Comparison of ENCODE assay signal across 9 cellular contexts in genomic region chr7:46291601-46292150, GRCh38.
DNase-seq lines count a peak whose midpoint lies in the region; ATAC-seq, FAIRE-seq and TF ChIP-seq lines count a peak whose summit lies in the region.
"Had no signal": no experiment of that assay in that cellular context is flagged by ENCODE, and none has a peak within 500 bp of the region (broad histone marks: within the 10 kb centered on the region; RNA-seq: fewer than 3 reads in every experiment).

No MANE protein-coding gene starts in this region.

- peak overlapping the region; percentile 81 for H3K27ac ChIP-seq in astrocyte (ENCODE audit: low read depth, low read length)

- no peaks in the 10 kb centered on the region for H3K27me3 ChIP-seq in astrocyte (ENCODE audit: insufficient read depth, low read length)

- POLR2A ChIA-PET in HEK293T (lab: Yijun Ruan, JAX), result no interaction called here

- FAIRE-seq in astrocyte (lab: Jason Lieb, UNC), result no peak

- H3K4me1 Mint-ChIP-seq in astrocyte (ENCODE audit: low read depth, unreplicated experiment), result peaks cover 12% of the 10 kb centered on the region
- H3K4me1 Mint-ChIP-seq in activated CD4-positive, alpha-beta T cell treated with anti-CD3 and anti-CD28 coated beads, Interleukin-2, amount 10 ng/mL, durations not matched to agents 24 days and 14 days, result no peaks in the 10 kb centered on the region

- H3K9me3 Mint-ChIP-seq in astrocyte (ENCODE audit: unreplicated experiment), result no peaks in the 10 kb centered on the region
- H3K9me3 Mint-ChIP-seq in activated CD4-positive, alpha-beta T cell treated with anti-CD3 and anti-CD28 coated beads, Interleukin-2, amount 10 ng/mL, durations not matched to agents 24 days and 14 days, result no peaks in the 10 kb centered on the region

- no peak overlapping the region for H3K4me3 Mint-ChIP-seq in astrocyte (ENCODE audit: unreplicated experiment)
- H3K4me3 Mint-ChIP-seq in activated CD4-positive, alpha-beta T cell treated with anti-CD3 and anti-CD28 coated beads, Interleukin-2, amount 10 ng/mL, durations not matched to agents 24 days and 14 days, result no peak overlapping the region

- peak overlapping the region; percentile 65 for H3K4me2 ChIP-seq in astrocyte (ENCODE audit: low read length)

- intact Hi-C loops in activated CD4-positive, alpha-beta T cell treated with anti-CD3 and anti-CD28 coated beads, Interleukin-2, amount 10 ng/mL, durations not matched to agents 24 days and 14 days (cut with micrococcal nuclease), result no loop called here

- H3K36me3 Mint-ChIP-seq in astrocyte (ENCODE audit: low read depth, unreplicated experiment), result no peaks in the 10 kb centered on the region
- H3K36me3 Mint-ChIP-seq in activated CD4-positive, alpha-beta T cell treated with anti-CD3 and anti-CD28 coated beads, Interleukin-2, amount 10 ng/mL, durations not matched to agents 24 days and 14 days (ENCODE audit: low read depth), result no peaks in the 10 kb centered on the region

- peaks cover 16% of the 10 kb centered on the region for H3K4me1 ChIP-seq in astrocyte (ENCODE audit: insufficient read depth, low read length)

- ATAC-seq in HG02623 (IDR thresholded peaks at IDR 0.05; ENCODE audit: unreplicated experiment), result peak; percentile 53

- H2AFZ ChIP-seq in astrocyte (ENCODE audit: low read depth, low read length), result no peak overlapping the region

- H3K27me3 Mint-ChIP-seq in astrocyte (ENCODE audit: low read depth, unreplicated experiment), result no peaks in the 10 kb centered on the region
- H3K27me3 Mint-ChIP-seq in activated CD4-positive, alpha-beta T cell treated with anti-CD3 and anti-CD28 coated beads, Interleukin-2, amount 10 ng/mL, durations not matched to agents 24 days and 14 days, result no peaks in the 10 kb centered on the region

- no peak for TF ChIP-seq CTCF in astrocyte (IDR thresholded peaks at IDR 0.05; ENCODE audit: insufficient read depth, low read depth, low read length)

- CTCF ChIA-PET in HEK293T (lab: Yijun Ruan, JAX), result no interaction called here

- H4K20me1 ChIP-seq in astrocyte (ENCODE audit: insufficient read depth, low read length), result no peaks in the 10 kb centered on the region

- H3K27ac Mint-ChIP-seq in astrocyte (ENCODE audit: unreplicated experiment), result no peak overlapping the region
- H3K27ac Mint-ChIP-seq in activated CD4-positive, alpha-beta T cell treated with anti-CD3 and anti-CD28 coated beads, Interleukin-2, amount 10 ng/mL, durations not matched to agents 24 days and 14 days, result no peak overlapping the region

- H3K79me2 ChIP-seq in astrocyte (ENCODE audit: insufficient read depth, low read length), result no peaks in the 10 kb centered on the region

- DNase-seq in GM04504 (ENCODE audit: low read depth), result peak; percentile 61
- DNase-seq in astrocyte (ENCODE audit: low read depth), result peak; percentile 73
- peak; percentile 77 for DNase-seq in myocyte (ENCODE audit: low read depth)
- DNase-seq in AG08396 (ENCODE audit: low spot score), result no peak
- DNase-seq in activated CD4-positive, alpha-beta T cell treated with anti-CD3 and anti-CD28 coated beads, Interleukin-2, amount 10 ng/mL, durations not matched to agents 24 days and 14 days, result no peak
- DNase-seq in stimulated activated CD4-positive, alpha-beta T cell treated with anti-CD3 and anti-CD28 coated beads, Interleukin-4, amount 100 ng/mL, for 24 hours, result no peak
- no peak for DNase-seq in HEK293T (ENCODE audit: extremely low spot score)
- DNase-seq: NCI-H187 treated with DMSO at 0.1 percent for 48 hours had no signal

- H3K9ac ChIP-seq in astrocyte (ENCODE audit: low read length), result peak overlapping the region; percentile 64

- H3K9me3 ChIP-seq in astrocyte (ENCODE audit: insufficient read depth, low read depth, low read length), result no peaks in the 10 kb centered on the region

- H3K4me3 ChIP-seq in astrocyte (ENCODE audit: insufficient read depth, low read depth, low read length), result no peak overlapping the region

- no peaks in the 10 kb centered on the region for H3K36me3 ChIP-seq in astrocyte (ENCODE audit: insufficient read depth, low read length)

TF ChIP-seq in HEK293T, 16 proteins besides CTCF, POLR2A, EP300 and RAD21:
- no peak for TF ChIP-seq SUZ12 (IDR thresholded peaks at IDR 0.05)
- no peak for TF ChIP-seq CTBP1 (IDR thresholded peaks at IDR 0.05; ENCODE audit: borderline replicate concordance)
- TF ChIP-seq L3MBTL2 (conservative IDR thresholded peaks at IDR 0.05), result no peak
- TF ChIP-seq, protein P1, sequence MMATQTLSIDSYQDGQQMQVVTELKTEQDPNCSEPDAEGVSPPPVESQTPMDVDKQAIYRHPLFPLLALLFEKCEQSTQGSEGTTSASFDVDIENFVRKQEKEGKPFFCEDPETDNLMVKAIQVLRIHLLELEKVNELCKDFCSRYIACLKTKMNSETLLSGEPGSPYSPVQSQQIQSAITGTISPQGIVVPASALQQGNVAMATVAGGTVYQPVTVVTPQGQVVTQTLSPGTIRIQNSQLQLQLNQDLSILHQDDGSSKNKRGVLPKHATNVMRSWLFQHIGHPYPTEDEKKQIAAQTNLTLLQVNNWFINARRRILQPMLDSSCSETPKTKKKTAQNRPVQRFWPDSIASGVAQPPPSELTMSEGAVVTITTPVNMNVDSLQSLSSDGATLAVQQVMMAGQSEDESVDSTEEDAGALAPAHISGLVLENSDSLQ (IDR thresholded peaks at IDR 0.05), result no peak
- TF ChIP-seq FOXK2 (IDR thresholded peaks at IDR 0.05), result no peak
- TF ChIP-seq FOXM1 (IDR thresholded peaks at IDR 0.05; ENCODE audit: borderline replicate concordance), result no peak
- no peak for TF ChIP-seq LEF1 (IDR thresholded peaks at IDR 0.05; ENCODE audit: borderline replicate concordance)
- no peak for TF ChIP-seq BHLHE40 (IDR thresholded peaks at IDR 0.05; ENCODE audit: borderline replicate concordance)
- no peak for TF ChIP-seq ELF4 (IDR thresholded peaks at IDR 0.05)
- TF ChIP-seq ARNT (IDR thresholded peaks at IDR 0.05), result no peak
- TF ChIP-seq NFRKB (IDR thresholded peaks at IDR 0.05), result no peak
TF ChIP-seq in HEK293T: peak in this region for 0.

Comparison
In these comparisons a context has a peak if more than half of its experiments do, and no peak if none do; other contexts are left out.
1. DNase-seq: peak in GM04504 (single experiment), astrocyte (single experiment) and myocyte (single experiment); none in AG08396 (single experiment), activated CD4-positive, alpha-beta T cell treated with anti-CD3 and anti-CD28 coated beads, Interleukin-2, amount 10 ng/mL, durations not matched to agents 24 days and 14 days (single experiment), stimulated activated CD4-positive, alpha-beta T cell treated with anti-CD3 and anti-CD28 coated beads, Interleukin-4, amount 100 ng/mL, for 24 hours (single experiment) and HEK293T (single experiment).